ENCODE assay signal across 1 cellular context in genomic region chr2:161308178-161308955, GRCh38.
TF ChIP-seq lines count a peak whose summit lies in the region.

PSMD14 (plus strand) TSS chr2:161308425; CDS start chr2:161318826, 10,401 bp downstream.

TF ChIP-seq in K562, 482 proteins besides CTCF, POLR2A, EP300 and RAD21 (continued from another document and continues in another):
- TF ChIP-seq MITF (IDR thresholded peaks at IDR 0.05) (no peak), SMAD2 (IDR thresholded peaks at IDR 0.05; ENCODE audit: low read depth, low read length) (no peak), SRF (CRISPR knock-in tag; IDR thresholded peaks at IDR 0.05) (0 out of 4 replicates have a peak, but pooled peaks of 1 of the 2 experiments have one; percentile 27), ZBTB33 (CRISPR knock-in tag; IDR thresholded peaks at IDR 0.05) (peak; percentile 41; the same call in 1 of the 2 replicates), SMARCC2 (IDR thresholded peaks at IDR 0.05; ENCODE audit: low read depth) (peak; percentile 28; the same call in 1 of the 2 replicates), RB1 (IDR thresholded peaks at IDR 0.05; ENCODE audit: low read depth) (peak; percentile 64), FOXK1 (CRISPR knock-in tag; IDR thresholded peaks at IDR 0.05; ENCODE audit: borderline replicate concordance) (peak; percentile 82), DEAF1 (CRISPR knock-in tag; IDR thresholded peaks at IDR 0.05) (peak; percentile 33; the same call in 1 of the 2 replicates), CEBPB (tag; IDR thresholded peaks at IDR 0.05) (no peak), ZBTB17 (CRISPR knock-in tag; IDR thresholded peaks at IDR 0.05) (peak; percentile 73; the same call in 1 of the 2 replicates), SIN3B (IDR thresholded peaks at IDR 0.05; ENCODE audit: low read depth) (peak; percentile 75; the same call in 1 of the 2 replicates), ZNF592 (IDR thresholded peaks at IDR 0.05) (peak; percentile 63), TSC22D4 (tag; IDR thresholded peaks at IDR 0.05) (no peak), SMARCA4 (IDR thresholded peaks at IDR 0.05) (peak; percentile 45; the same call in 1 of the 2 replicates), GTF2B (IDR thresholded peaks at IDR 0.05; ENCODE audit: extremely low read depth, insufficient read length) (peak; percentile 58), SMARCE1 (IDR thresholded peaks at IDR 0.05) (peak; percentile 58; the same call in 1 of the 2 replicates), ZNF507 (tag; conservative IDR thresholded peaks at IDR 0.05) (no peak), CREB1 (IDR thresholded peaks at IDR 0.05) (peak; percentile 83), CREB1 (CRISPR knock-in tag; IDR thresholded peaks at IDR 0.05) (peak; percentile 69; the same call in 1 of the 2 replicates), USF1 (CRISPR knock-in tag; IDR thresholded peaks at IDR 0.05) (peak; percentile 58), JUNB (CRISPR knock-in tag; conservative IDR thresholded peaks at IDR 0.05) (no peak), NCOA6 (IDR thresholded peaks at IDR 0.05) (peak; percentile 99), NFYB (IDR thresholded peaks at IDR 0.05; ENCODE audit: extremely low read depth, insufficient read length) (peak; percentile 55), ZFP1 (CRISPR knock-in tag; IDR thresholded peaks at IDR 0.05) (0 out of 2 replicates have a peak, but pooled peaks have one; percentile 51), LCOR (CRISPR knock-in tag; IDR thresholded peaks at IDR 0.05) (peak; percentile 92), DIDO1 (tag; IDR thresholded peaks at IDR 0.05; ENCODE audit: low read depth) (peak; percentile 79; the same call in 1 of the 2 replicates), POLR2B (IDR thresholded peaks at IDR 0.05; ENCODE audit: low read depth, partially characterized antibody) (peak; percentile 88), MYNN (IDR thresholded peaks at IDR 0.05) (0 out of 2 replicates have a peak, but pooled peaks have one; percentile 53), MYNN (CRISPR knock-in tag; IDR thresholded peaks at IDR 0.05) (no peak), NFE2L1 (tag; IDR thresholded peaks at IDR 0.05; ENCODE audit: borderline replicate concordance, low read depth) (no peak), ZNF408 (CRISPR knock-in tag; IDR thresholded peaks at IDR 0.05; ENCODE audit: low read depth) (no peak), ZNF174 (CRISPR knock-in tag; IDR thresholded peaks at IDR 0.05) (no peak), PHF21A (IDR thresholded peaks at IDR 0.05; ENCODE audit: borderline replicate concordance, low read depth) (0 out of 2 replicates have a peak, but pooled peaks have one; percentile 63), SIN3A (IDR thresholded peaks at IDR 0.05; ENCODE audit: borderline replicate concordance in 2 of 2, control insufficient read depth in 1 of 2, low read depth in 2 of 2, low read length in 2 of 2) (peak; percentile 75 to 93; a peak in 3 of 4 replicates), HDAC6 (IDR thresholded peaks at IDR 0.05; ENCODE audit: low read depth, low read length) (no peak), ZBTB11 (CRISPR knock-in tag; IDR thresholded peaks at IDR 0.05) (peak; percentile 74 to 97 (median 78); a peak in 5 of 6 replicates), POLR3A (IDR thresholded peaks at IDR 0.05; ENCODE audit: borderline replicate concordance, extremely low read depth, insufficient read depth, insufficient read length) (no peak), ADNP (tag; IDR thresholded peaks at IDR 0.05) (no peak)
- TF ChIP-seq, protein P1, sequence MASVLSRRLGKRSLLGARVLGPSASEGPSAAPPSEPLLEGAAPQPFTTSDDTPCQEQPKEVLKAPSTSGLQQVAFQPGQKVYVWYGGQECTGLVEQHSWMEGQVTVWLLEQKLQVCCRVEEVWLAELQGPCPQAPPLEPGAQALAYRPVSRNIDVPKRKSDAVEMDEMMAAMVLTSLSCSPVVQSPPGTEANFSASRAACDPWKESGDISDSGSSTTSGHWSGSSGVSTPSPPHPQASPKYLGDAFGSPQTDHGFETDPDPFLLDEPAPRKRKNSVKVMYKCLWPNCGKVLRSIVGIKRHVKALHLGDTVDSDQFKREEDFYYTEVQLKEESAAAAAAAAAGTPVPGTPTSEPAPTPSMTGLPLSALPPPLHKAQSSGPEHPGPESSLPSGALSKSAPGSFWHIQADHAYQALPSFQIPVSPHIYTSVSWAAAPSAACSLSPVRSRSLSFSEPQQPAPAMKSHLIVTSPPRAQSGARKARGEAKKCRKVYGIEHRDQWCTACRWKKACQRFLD (CRISPR knock-in tag; IDR thresholded peaks at IDR 0.05), result peak; percentile 93
- TF ChIP-seq, protein P2, sequence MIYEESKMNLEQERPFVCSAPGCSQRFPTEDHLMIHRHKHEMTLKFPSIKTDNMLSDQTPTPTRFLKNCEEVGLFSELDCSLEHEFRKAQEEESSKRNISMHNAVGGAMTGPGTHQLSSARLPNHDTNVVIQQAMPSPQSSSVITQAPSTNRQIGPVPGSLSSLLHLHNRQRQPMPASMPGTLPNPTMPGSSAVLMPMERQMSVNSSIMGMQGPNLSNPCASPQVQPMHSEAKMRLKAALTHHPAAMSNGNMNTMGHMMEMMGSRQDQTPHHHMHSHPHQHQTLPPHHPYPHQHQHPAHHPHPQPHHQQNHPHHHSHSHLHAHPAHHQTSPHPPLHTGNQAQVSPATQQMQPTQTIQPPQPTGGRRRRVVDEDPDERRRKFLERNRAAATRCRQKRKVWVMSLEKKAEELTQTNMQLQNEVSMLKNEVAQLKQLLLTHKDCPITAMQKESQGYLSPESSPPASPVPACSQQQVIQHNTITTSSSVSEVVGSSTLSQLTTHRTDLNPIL (CRISPR knock-in tag; IDR thresholded peaks at IDR 0.05), result no peak
- TF ChIP-seq, protein P3, sequence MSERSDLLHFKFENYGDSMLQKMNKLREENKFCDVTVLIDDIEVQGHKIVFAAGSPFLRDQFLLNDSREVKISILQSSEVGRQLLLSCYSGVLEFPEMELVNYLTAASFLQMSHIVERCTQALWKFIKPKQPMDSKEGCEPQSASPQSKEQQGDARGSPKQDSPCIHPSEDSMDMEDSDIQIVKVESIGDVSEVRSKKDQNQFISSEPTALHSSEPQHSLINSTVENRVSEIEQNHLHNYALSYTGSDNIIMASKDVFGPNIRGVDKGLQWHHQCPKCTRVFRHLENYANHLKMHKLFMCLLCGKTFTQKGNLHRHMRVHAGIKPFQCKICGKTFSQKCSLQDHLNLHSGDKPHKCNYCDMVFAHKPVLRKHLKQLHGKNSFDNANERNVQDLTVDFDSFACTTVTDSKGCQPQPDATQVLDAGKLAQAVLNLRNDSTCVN (CRISPR knock-in tag; IDR thresholded peaks at IDR 0.05), result no peak
- TF ChIP-seq, protein P4, sequence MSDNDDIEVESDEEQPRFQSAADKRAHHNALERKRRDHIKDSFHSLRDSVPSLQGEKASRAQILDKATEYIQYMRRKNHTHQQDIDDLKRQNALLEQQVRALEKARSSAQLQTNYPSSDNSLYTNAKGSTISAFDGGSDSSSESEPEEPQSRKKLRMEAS (CRISPR knock-in tag; IDR thresholded peaks at IDR 0.05), result peak; percentile 89
